8 cellular contexts compared by ENCODE assay signal in genomic region chr3:170869645-170870593, GRCh38. TPM values are rescaled to one million over a fixed set of nuclear protein-coding genes. Genes with fewer than 3 reads are reported as not detected.
DNase-seq lines count a peak whose midpoint lies in the region; ATAC-seq and TF ChIP-seq lines count a peak whose summit lies in the region.

RPL22L1 (minus strand) TSS chr3:170870195; CDS start chr3:170870167, 28 bp downstream.

- H3K9me3 ChIP-seq in ES-I3 (ENCODE audit: control insufficient read depth, insufficient read depth, low read length) (no peaks in the 10 kb centered on the region), H9 (ENCODE audit: control insufficient read depth, low read depth, low read length) (no peaks in the 10 kb centered on the region), gastroesophageal sphincter (no peaks in the 10 kb centered on the region), osteoblast (ENCODE audit: low read depth, low read length) (no peaks in the 10 kb centered on the region), thyroid gland (no peaks in the 10 kb centered on the region)

- DNase-seq in H9 = peak; percentile 94
- DNase-seq in NB4 (ENCODE audit: low read depth) = peak; percentile 98
- peak; percentile 89 for DNase-seq in activated T-helper 9 cell treated with anti-CD3 and anti-CD28 coated beads, Interleukin-2, amount 50 U/mL, for 16 hours (ENCODE audit: low read depth)
- peak; percentile 90 for DNase-seq in osteoblast (ENCODE audit: insufficient read length, low spot score, missing footprints)
- peak; percentile 93 to 95 for DNase-seq in thyroid gland
- no peak for DNase-seq in NCI-H2196 treated with DMSO at 0.1 percent for 48 hours (lab: John Stamatoyannopoulos, UW; ENCODE audit: unreplicated experiment)

- H2BK20ac ChIP-seq in H9 (ENCODE audit: low read depth, low read length, poor library complexity, severe bottlenecking) = no peak within 1 kb of the TSS

- peaks cover 21 to 47% (median 24%) of the 10 kb centered on the region in 3 experiments for H3K36me3 Mint-ChIP-seq in H9 (ENCODE audit: insufficient read depth in 1 of 3, low read depth in 3 of 3)

- H3K14ac ChIP-seq in H9 (ENCODE audit: insufficient read depth, low read length) = peak within 1 kb of the TSS; percentile 94

- H3K79me2 ChIP-seq in H9 (ENCODE audit: insufficient read depth, low read length) (peaks cover 8% of the 10 kb centered on the region; the same call in 1 of the 2 replicates), osteoblast (ENCODE audit: insufficient read depth, low read length) (peaks cover 13% of the 10 kb centered on the region)

- H3K79me1 ChIP-seq in H9 (ENCODE audit: insufficient read depth, low read depth, low read length, poor library complexity, severe bottlenecking) = no peaks in the 10 kb centered on the region

- H3K18ac ChIP-seq in H9 (ENCODE audit: insufficient read length, low read depth, low read length) = peak within 1 kb of the TSS; percentile 84

- no peak within 1 kb of the TSS for H2BK5ac ChIP-seq in H9 (ENCODE audit: insufficient read length, low read length)

- peak; percentile 100 for ATAC-seq in gastroesophageal sphincter

- TF ChIP-seq POLR2A in NB4 (IDR thresholded peaks at IDR 0.05; ENCODE audit: extremely low read depth, insufficient read length) (peak; percentile 98), gastroesophageal sphincter (IDR thresholded peaks at IDR 0.05) (peak; percentile 82 to 84), thyroid gland (IDR thresholded peaks at IDR 0.05) (peak in 1 of 2 donors; percentile 90)

- H3K27me3 ChIP-seq in H9 (ENCODE audit: insufficient read depth, low read length) = no peaks in the 10 kb centered on the region
- no peaks in the 10 kb centered on the region for H3K27me3 ChIP-seq in gastroesophageal sphincter
- no peaks in the 10 kb centered on the region for H3K27me3 ChIP-seq in osteoblast (ENCODE audit: insufficient read depth, low read length)
- no peaks in the 10 kb centered on the region for H3K27me3 ChIP-seq in thyroid gland

- H3K4me3 ChIP-seq in NB4 (ENCODE audit: low read depth, low read length) (peak within 1 kb of the TSS; percentile 99), gastroesophageal sphincter (peak within 1 kb of the TSS; percentile 65 to 99), osteoblast (ENCODE audit: insufficient read depth, low read length) (peak within 1 kb of the TSS; percentile 85), thyroid gland (replicated peaks in 1 of 3) (peak within 1 kb of the TSS; percentile 17 to 84 (median 38))

- H3K9ac ChIP-seq in ES-I3 (ENCODE audit: low read depth, low read length) (peak within 1 kb of the TSS; percentile 96), H9 (ENCODE audit: extremely low read depth, insufficient read length, low read length) (peak within 1 kb of the TSS; percentile 98)

- H4K8ac ChIP-seq in H9 (replicated peaks; ENCODE audit: insufficient read length, low read depth, low read length) = no peak within 1 kb of the TSS

- peak within 1 kb of the TSS; percentile 91 to 98 for H3K4me3 Mint-ChIP-seq in H9

- no peaks in the 10 kb centered on the region; the same call in 1 of the 2 replicates for H3K27me3 Mint-ChIP-seq in H9 (ENCODE audit: low read depth)

- no peaks in the 10 kb centered on the region; a peak in 1 of 5 replicates for H3K9me3 Mint-ChIP-seq in H9

- intact Hi-C loops in thyroid gland (cut with DNase I) = no loop called here

- no peak within 1 kb of the TSS for H3T11ph ChIP-seq in H9 (ENCODE audit: low read length)

- H2BK12ac ChIP-seq in H9 (ENCODE audit: insufficient read length, low read depth, low read length) = no peak within 1 kb of the TSS

- H3K23ac ChIP-seq in H9 (ENCODE audit: insufficient read length, low read depth, low read length) = no peak within 1 kb of the TSS

- H3K4me2 ChIP-seq in H9 (ENCODE audit: insufficient read depth, insufficient read length, low read length) (peak within 1 kb of the TSS; percentile 46), osteoblast (ENCODE audit: insufficient read depth, low read length) (peak within 1 kb of the TSS; percentile 97)

- peaks cover 7% of the 10 kb centered on the region; the same call in 1 of the 2 replicates for H3K36me3 ChIP-seq in ES-I3 (ENCODE audit: insufficient read depth, low read length)
- peaks cover 5 to 31% of the 10 kb centered on the region in 2 donors for H3K36me3 ChIP-seq in gastroesophageal sphincter
- H3K36me3 ChIP-seq in osteoblast (ENCODE audit: insufficient read depth, low read length) = peaks cover 32% of the 10 kb centered on the region
- H3K36me3 ChIP-seq in thyroid gland = peaks cover 21 to 28% of the 10 kb centered on the region in 2 donors

- H3K56ac ChIP-seq in H9 (ENCODE audit: insufficient read length, low read depth, low read length) = peak within 1 kb of the TSS; percentile 22

- H2AFZ ChIP-seq in H9 (ENCODE audit: low read length) (no peak within 1 kb of the TSS), osteoblast (ENCODE audit: low read length) (peak within 1 kb of the TSS; percentile 86)

- H4K20me1 ChIP-seq in H9 (ENCODE audit: control insufficient read depth, insufficient read depth, insufficient read length) (no peaks in the 10 kb centered on the region), osteoblast (ENCODE audit: insufficient read depth, low read length) (peaks cover 22% of the 10 kb centered on the region)

- no CpG with 5 or more reads among the region's 59 CpGs for WGBS in H9 (ENCODE audit: extremely low coverage, insufficient read length, low lambda C conversion rate)
- 2 to 3% methylated on average over 11 to 20 of the region's 59 CpGs for WGBS in gastroesophageal sphincter (ENCODE audit: low coverage in 1 of 2), 2 donors
- 1% methylated on average over 45 to 49 of the region's 59 CpGs for WGBS in thyroid gland, 2 donors

- H3K4ac ChIP-seq in H9 (ENCODE audit: low read depth, low read length) = no peak within 1 kb of the TSS; the same call in 1 of the 2 replicates

- H3K27ac ChIP-seq in H9 (ENCODE audit: insufficient read length, low read depth, low read length) (peak within 1 kb of the TSS; percentile 59), gastroesophageal sphincter (peak within 1 kb of the TSS; percentile 84 to 93 (median 86)), osteoblast (ENCODE audit: low read depth, low read length) (peak within 1 kb of the TSS; percentile 92), thyroid gland (peak within 1 kb of the TSS; percentile 32 to 84 (median 45))

- H4K91ac ChIP-seq in H9 (ENCODE audit: insufficient read length, low read depth, low read length) = no peak within 1 kb of the TSS

- H3K27ac Mint-ChIP-seq in H9 = peak within 1 kb of the TSS; percentile 99 to 100 (median 100)

- no peak; the same call in 2 of the 3 replicates for TF ChIP-seq CTCF in H9 (conservative IDR thresholded peaks at IDR 0.05)
- no peak for TF ChIP-seq CTCF in NB4 (IDR thresholded peaks at IDR 0.05; ENCODE audit: low read depth, low read length)
- TF ChIP-seq CTCF in gastroesophageal sphincter (IDR thresholded peaks at IDR 0.05) = peak in 3 of 4 experiments; percentile 17 to 37 (median 32)
- no peak for TF ChIP-seq CTCF in osteoblast (IDR thresholded peaks at IDR 0.05; ENCODE audit: extremely low read depth, low read depth, low read length)
- peak in 2 of 6 experiments; percentile 3 to 6 for TF ChIP-seq CTCF in thyroid gland (IDR thresholded peaks at IDR 0.05)

- H2BK120ac ChIP-seq in H9 (ENCODE audit: low read depth, low read length, poor library complexity, severe bottlenecking) = no peak within 1 kb of the TSS

- peak within 1 kb of the TSS; percentile 45 for H4K5ac ChIP-seq in H9 (ENCODE audit: insufficient read length, low read depth, low read length)

- H3K4me1 Mint-ChIP-seq in H9 = peaks cover 14 to 22% of the 10 kb centered on the region in 2 experiments

- H2AK5ac ChIP-seq in H9 (ENCODE audit: insufficient read length, low read length) = no peak within 1 kb of the TSS

- peaks cover 4% of the 10 kb centered on the region; the same call in 1 of the 2 replicates for H3K4me1 ChIP-seq in ES-I3 (ENCODE audit: insufficient read depth, low read length)
- H3K4me1 ChIP-seq in H9 (ENCODE audit: insufficient read depth, low read length) = no peaks in the 10 kb centered on the region
- peaks cover 2 to 34% (median 10%) of the 10 kb centered on the region in 3 donors for H3K4me1 ChIP-seq in gastroesophageal sphincter
- peaks cover 22% of the 10 kb centered on the region for H3K4me1 ChIP-seq in osteoblast (ENCODE audit: insufficient read depth, low read length)
- H3K4me1 ChIP-seq in thyroid gland = peaks cover 10 to 14% of the 10 kb centered on the region in 2 donors

- peaks cover 2% of the 10 kb centered on the region for H3K23me2 ChIP-seq in H9 (ENCODE audit: insufficient read length, low read depth, low read length, poor library complexity, severe bottlenecking)

- TF ChIP-seq EP300 in gastroesophageal sphincter (IDR thresholded peaks at IDR 0.05) = no peak

- no peak within 1 kb of the TSS for H2BK15ac ChIP-seq in H9 (ENCODE audit: low read depth, low read length)

RNA-seq across cellular contexts. Expression of gene RPL22L1, which starts in this region (rescaled TPM):
- total RNA-seq in H9 (2021) = 100 TPM in 2 replicates
- total RNA-seq in gastroesophageal sphincter = 10 to 100 TPM; 19.3 to 76.1 (median 51.9) TPM
- 232 and 297 TPM in 2 replicates for total RNA-seq in osteoblast
- total RNA-seq in thyroid gland = 100 to 1,000 TPM in 1 of 4 donors, 10 to 100 TPM in 3; 29.9 to 142 (median 56.8) TPM

Comparison
In these comparisons a context has a peak if more than half of its experiments do, and no peak if none do; other contexts are left out.
1. CTCF ChIP-seq: peak in gastroesophageal sphincter (3 of 4); none in H9 (single experiment), NB4 (single experiment) and osteoblast (single experiment).
2. H3K4me3 ChIP-seq: peak in every context shown above with its lines; median percentile 99 in NB4; 85 in osteoblast; 82 in gastroesophageal sphincter; 38 in thyroid gland.
3. Peak in every context shown above with its lines, with median percentiles within 50 percentile points of each other: H3K27ac ChIP-seq.